8 cellular contexts compared by ENCODE assay signal in the genomic region with DNA sequence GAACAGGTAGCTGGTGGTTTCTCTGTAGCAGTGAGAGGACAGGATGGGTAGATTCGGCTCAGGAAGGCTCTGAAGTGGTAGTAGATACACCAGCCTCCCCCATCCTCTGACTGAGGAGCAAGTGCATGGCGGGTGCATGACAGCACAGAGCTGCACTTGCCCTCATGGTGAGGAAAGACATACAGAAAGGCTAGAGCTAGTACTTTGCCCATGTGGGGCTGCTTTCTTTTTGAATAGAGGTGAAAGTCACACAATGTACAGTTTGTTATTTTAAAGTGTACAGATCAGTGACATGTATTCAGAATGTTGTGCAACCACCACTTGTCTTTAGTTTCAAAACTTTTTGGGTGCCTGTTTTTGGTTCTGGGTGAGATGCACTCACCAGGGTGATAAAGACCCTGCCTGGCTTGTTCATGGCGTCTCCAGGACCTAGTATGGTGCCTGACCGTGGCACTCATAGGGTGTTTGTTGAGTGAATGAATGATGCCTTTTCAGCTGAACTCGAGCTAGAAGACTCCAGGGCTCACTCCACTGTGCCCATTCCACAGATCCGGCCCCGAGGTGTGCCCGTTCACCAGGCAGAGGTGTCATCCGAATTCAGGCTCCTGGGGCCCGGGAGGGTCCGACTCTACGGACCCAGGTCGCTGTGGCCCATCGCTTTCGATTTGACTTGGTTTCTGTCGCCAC. TPM values are rescaled to one million over a fixed set of nuclear protein-coding genes. Genes with fewer than 3 reads are reported as not detected.
A peak's percentile ranks its signal among the peaks of the same experiment; 100 is the strongest.
DNase-seq lines count a peak whose midpoint lies in the region; ATAC-seq and TF ChIP-seq lines count a peak whose summit lies in the region.

No MANE protein-coding gene starts in this region.

- H3K27me3 Mint-ChIP-seq in activated CD4-positive, alpha-beta memory T cell treated with anti-CD3 and anti-CD28 coated beads for 36 hours, result no peaks in the 10 kb centered on the region

- POLR2A ChIA-PET in activated CD4-positive, alpha-beta memory T cell treated with anti-CD3 and anti-CD28 coated beads for 36 hours (lab: Charles Lee), result interaction anchor here (0.9 to 3.4 kb wide), 4 partner anchors 12 to 229 kb away, joined by 3 to 19 read pairs (median 4); a partner anchor contains a TSS

- CTCF ChIA-PET in activated CD4-positive, alpha-beta memory T cell treated with anti-CD3 and anti-CD28 coated beads for 36 hours (lab: Charles Lee), result interaction anchor here (1.0 to 2.6 kb wide), 3 partner anchors 12 to 37 kb away, joined by 3 to 10 read pairs (median 3); a partner anchor contains a TSS

- peak; percentile 64 for ATAC-seq in GM21515 (IDR thresholded peaks at IDR 0.05; ENCODE audit: unreplicated experiment)

- H3K4me1 Mint-ChIP-seq in activated CD4-positive, alpha-beta memory T cell treated with anti-CD3 and anti-CD28 coated beads for 36 hours (ENCODE audit: low read depth), result peaks cover 48% of the 10 kb centered on the region

- H3K27ac ChIP-seq in iPS DF 6.9 (ENCODE audit: low read length), result no peak overlapping the region
- H3K27ac ChIP-seq in stomach, result peak overlapping the region; percentile 87 to 94 (median 91)

- TF ChIP-seq EP300 in stomach (IDR thresholded peaks at IDR 0.05), result no peak

- no peak for TF ChIP-seq CTCF in AG10803 (conservative IDR thresholded peaks at IDR 0.05; ENCODE audit: low read length)
- no peak for TF ChIP-seq CTCF in stomach (IDR thresholded peaks at IDR 0.05)

- H3K4me1 ChIP-seq in iPS DF 6.9 (ENCODE audit: control insufficient read depth, insufficient read depth, low read length) (peaks cover 4% of the 10 kb centered on the region), stomach (peaks cover 53 to 80% (median 74%) of the 10 kb centered on the region in 4 donors)

- peak overlapping the region; percentile 83 for H3K27ac Mint-ChIP-seq in activated CD4-positive, alpha-beta memory T cell treated with anti-CD3 and anti-CD28 coated beads for 36 hours

- WGBS in iPS DF 6.9 (ENCODE audit: insufficient coverage, insufficient read length), result no CpG with 5 or more reads among the region's 16 CpGs
- 25 to 64% (median 29%) methylated on average over 5 to 16 of the region's 16 CpGs for WGBS in stomach, 5 donors

- H3K27me3 ChIP-seq in iPS DF 6.9 (ENCODE audit: control insufficient read depth, insufficient read depth, low read length) (peaks cover 9% of the 10 kb centered on the region; the same call in 1 of the 2 replicates), stomach (no peaks in the 10 kb centered on the region)

- no peaks in the 10 kb centered on the region for H3K9me3 Mint-ChIP-seq in activated CD4-positive, alpha-beta memory T cell treated with anti-CD3 and anti-CD28 coated beads for 36 hours

- intact Hi-C loops in activated CD4-positive, alpha-beta memory T cell treated with anti-CD3 and anti-CD28 coated beads for 36 hours (cut with micrococcal nuclease), result loop anchor here (2.0 kb wide), 2 partner anchors 17 to 29 kb away; a partner anchor contains a TSS
- intact Hi-C loops in stomach (cut with DNase I; ENCODE audit: low total_unique reads), result no loop called here

- H3K9me3 ChIP-seq in iPS DF 6.9 (ENCODE audit: control insufficient read depth, insufficient read depth, low read length) (no peaks in the 10 kb centered on the region), stomach (no peaks in the 10 kb centered on the region)

- DNase-seq in AG10803 (ENCODE audit: low read depth) (no peak), iPS DF 6.9 (ENCODE audit: low read depth, low spot score) (no peak), stomach (no peak), NCI-H187 treated with DMSO at 0.1 percent for 48 hours (lab: John Stamatoyannopoulos, UW) (no peak), activated gamma-delta T cell (lab: John Stamatoyannopoulos, UW) (no peak), SIG-M5 (lab: John Stamatoyannopoulos, UW) (no peak)
- peak; percentile 64 for DNase-seq in activated CD4-positive, alpha-beta memory T cell treated with anti-CD3 and anti-CD28 coated beads for 36 hours

- H3K36me3 Mint-ChIP-seq in activated CD4-positive, alpha-beta memory T cell treated with anti-CD3 and anti-CD28 coated beads for 36 hours, result peaks cover 17% of the 10 kb centered on the region

- TF ChIP-seq POLR2A in stomach (IDR thresholded peaks at IDR 0.05), result no peak

- peak overlapping the region; percentile 68 for H3K4me3 ChIP-seq in AG10803 (ENCODE audit: low read length)
- H3K4me3 ChIP-seq in iPS DF 6.9 (ENCODE audit: low read length), result peak overlapping the region; percentile 28; the same call in 1 of the 2 replicates
- peak overlapping the region; percentile 58 to 69 (median 62) for H3K4me3 ChIP-seq in stomach

- no peaks in the 10 kb centered on the region; the same call in 1 of the 2 replicates for H3K36me3 ChIP-seq in iPS DF 6.9 (ENCODE audit: control insufficient read depth, insufficient read depth, low read length)
- H3K36me3 ChIP-seq in stomach, result peaks cover 0 to 21% (median 8%) of the 10 kb centered on the region in 4 donors

- peak overlapping the region; percentile 82 for H3K4me3 Mint-ChIP-seq in activated CD4-positive, alpha-beta memory T cell treated with anti-CD3 and anti-CD28 coated beads for 36 hours

RNA-seq across cellular contexts. Expression of a gene that starts 0.4 kb away (rescaled TPM):
- 10 to 100 TPM; 49.7 to 51.9 TPM for total RNA-seq in activated CD4-positive, alpha-beta memory T cell treated with anti-CD3 and anti-CD28 coated beads for 36 hours
- total RNA-seq in stomach, result 10 to 100 TPM in 4 of 5 donors, 1 to 10 TPM in 1; 7.7 to 82.6 (median 29.5) TPM
- 10 to 100 TPM; 87.7 to 95.1 (median 90.4) TPM for polyA plus RNA-seq in stomach

RNA-seq across cellular contexts. Expression of a gene that starts 6.4 kb away (rescaled TPM):
- total RNA-seq in activated CD4-positive, alpha-beta memory T cell treated with anti-CD3 and anti-CD28 coated beads for 36 hours, result 100 to 1,000 TPM; 112 to 114 TPM
- 100 to 1,000 TPM in 2 of 5 donors, 10 to 100 TPM in 1, 1 to 10 TPM in 1, not detected in 1; 2.2 to 191 (median 79.6) TPM for total RNA-seq in stomach
- polyA plus RNA-seq in stomach, result 100 to 1,000 TPM; 358 to 568 (median 435) TPM

RNA-seq across cellular contexts. Expression of a gene that starts 11.7 kb away (rescaled TPM):
- 100 to 1,000 TPM; 120 to 124 TPM for total RNA-seq in activated CD4-positive, alpha-beta memory T cell treated with anti-CD3 and anti-CD28 coated beads for 36 hours
- 100 to 1,000 TPM in 1 of 5 donors, 10 to 100 TPM in 3, not detected in 1; 11.3 to 143 (median 79.1) TPM for total RNA-seq in stomach
- 100 to 1,000 TPM; 217 to 272 (median 223) TPM for polyA plus RNA-seq in stomach

RNA-seq across cellular contexts. Expression of a gene that starts 18.7 kb away (rescaled TPM):
- 1 to 10 TPM; 1.2 to 1.6 TPM for total RNA-seq in activated CD4-positive, alpha-beta memory T cell treated with anti-CD3 and anti-CD28 coated beads for 36 hours
- total RNA-seq in stomach, result 10 to 100 TPM in 3 of 5 donors, 1 to 10 TPM in 1, not detected in 1; 5.0 to 62.4 (median 24.9) TPM
- polyA plus RNA-seq in stomach, result 10 to 100 TPM; 15.9 to 27.8 (median 21.3) TPM

RNA-seq across cellular contexts. Expression of a gene that starts 22.5 kb away (rescaled TPM):
- 10 to 100 TPM; 24.2 to 25.2 TPM for total RNA-seq in activated CD4-positive, alpha-beta memory T cell treated with anti-CD3 and anti-CD28 coated beads for 36 hours
- 10 to 100 TPM; 12.2 to 87.5 (median 19.6) TPM for total RNA-seq in stomach
- 10 to 100 TPM in 2 of 3 donors, 1 to 10 TPM in 1; 5.2 to 15.1 (median 14.9) TPM for polyA plus RNA-seq in stomach
